In the genomic region with DNA sequence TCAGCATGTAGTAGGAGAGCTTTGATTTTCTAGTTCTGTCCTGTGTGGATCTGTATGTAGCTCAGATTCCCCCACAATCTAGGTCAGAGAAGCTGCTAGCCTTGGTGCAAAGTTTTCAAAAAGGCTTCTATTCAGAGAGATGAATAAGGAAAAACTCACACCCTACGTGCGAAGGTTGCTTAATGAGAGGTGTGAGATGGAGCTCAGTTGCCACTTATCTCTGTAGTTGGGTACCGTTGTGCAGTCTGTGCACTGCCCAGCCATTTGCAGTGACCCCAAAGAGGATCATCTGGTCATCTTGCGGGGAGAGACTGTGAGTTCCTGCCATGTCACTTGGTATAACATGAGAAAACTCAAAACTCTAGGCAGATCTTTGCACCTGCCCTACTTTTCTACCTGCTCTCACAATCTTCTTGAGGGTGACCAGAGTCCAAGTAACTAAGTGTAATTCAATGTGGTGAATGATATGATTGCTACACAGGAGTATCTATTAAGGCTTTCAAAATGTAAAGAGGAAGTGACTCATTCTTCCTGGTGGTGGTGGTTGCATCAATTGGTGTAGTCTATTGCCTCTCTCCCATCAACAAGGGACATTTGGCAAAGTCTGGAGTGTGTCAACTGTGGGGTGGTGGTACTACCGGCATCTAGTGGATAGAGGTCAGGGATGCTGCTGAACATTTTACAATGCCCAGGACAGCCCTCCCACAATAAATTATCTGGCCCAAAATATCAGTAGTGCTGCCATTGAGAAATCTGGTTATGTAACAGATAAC, we compare ENCODE assay signal across 8 cellular contexts.
A peak's percentile ranks its signal among the peaks of the same experiment; 100 is the strongest.
DNase-seq lines count a peak whose midpoint lies in the region; ATAC-seq and TF ChIP-seq lines count a peak whose summit lies in the region.

No MANE protein-coding gene starts in this region.

- peaks cover 10% of the 10 kb centered on the region for H3K27me3 Mint-ChIP-seq in stimulated activated memory B cell treated with anti-CD40 and anti-IgM and Interleukin-4, amounts not matched to agents 10 μg/mL and 1 μg/mL and 100 μg/mL, for 72 hours

- H3K4me3 ChIP-seq in WI38 (ENCODE audit: low read depth, low read length) (no peak overlapping the region), H7 (ENCODE audit: insufficient read depth, low read depth, low read length) (no peak overlapping the region)

- ATAC-seq in HG03520 (IDR thresholded peaks at IDR 0.05; ENCODE audit: unreplicated experiment): peak; percentile 65
- peak; percentile 91 for ATAC-seq in stimulated activated effector memory CD8-positive, alpha-beta T cell treated with anti-CD3 and anti-CD28 coated beads, Interleukin-12 subunit alpha, Interleukin-12 subunit beta, amount 100 ng/mL, for 72 hours
- no peak for ATAC-seq in stimulated activated memory B cell treated with anti-CD40 and anti-IgM and Interleukin-4, amounts not matched to agents 10 μg/mL and 1 μg/mL and 100 μg/mL, for 72 hours

- DNase-seq in NCI-H1436 treated with DMSO at 0.1 percent for 48 hours (lab: John Stamatoyannopoulos, UW) (peak; percentile 13), NCI-H1436 (lab: John Stamatoyannopoulos, UW) (no peak), fibroblast of peridontal ligament (ENCODE audit: extremely low read depth) (peak; percentile 76), H7 (no peak)
- DNase-seq in stimulated activated effector memory CD8-positive, alpha-beta T cell treated with anti-CD3 and anti-CD28 coated beads, Interleukin-12 subunit alpha, Interleukin-12 subunit beta, amount 100 ng/mL, for 72 hours (ENCODE audit: low spot score in 2 of 2): no peak

- no peak overlapping the region for H3K4me3 Mint-ChIP-seq in stimulated activated effector memory CD8-positive, alpha-beta T cell treated with anti-CD3 and anti-CD28 coated beads, Interleukin-12 subunit alpha, Interleukin-12 subunit beta, amount 100 ng/mL, for 72 hours
- no peak overlapping the region for H3K4me3 Mint-ChIP-seq in stimulated activated memory B cell treated with anti-CD40 and anti-IgM and Interleukin-4, amounts not matched to agents 10 μg/mL and 1 μg/mL and 100 μg/mL, for 72 hours

- no peaks in the 10 kb centered on the region for H3K36me3 ChIP-seq in H7 (replicated peaks; ENCODE audit: control insufficient read depth, insufficient read depth, low read length)

- H3K4me1 Mint-ChIP-seq in stimulated activated effector memory CD8-positive, alpha-beta T cell treated with anti-CD3 and anti-CD28 coated beads, Interleukin-12 subunit alpha, Interleukin-12 subunit beta, amount 100 ng/mL, for 72 hours: peaks cover 68% of the 10 kb centered on the region
- no peaks in the 10 kb centered on the region for H3K4me1 Mint-ChIP-seq in stimulated activated memory B cell treated with anti-CD40 and anti-IgM and Interleukin-4, amounts not matched to agents 10 μg/mL and 1 μg/mL and 100 μg/mL, for 72 hours

- peak overlapping the region; percentile 51 for H3K27ac Mint-ChIP-seq in stimulated activated effector memory CD8-positive, alpha-beta T cell treated with anti-CD3 and anti-CD28 coated beads, Interleukin-12 subunit alpha, Interleukin-12 subunit beta, amount 100 ng/mL, for 72 hours
- no peak overlapping the region for H3K27ac Mint-ChIP-seq in stimulated activated memory B cell treated with anti-CD40 and anti-IgM and Interleukin-4, amounts not matched to agents 10 μg/mL and 1 μg/mL and 100 μg/mL, for 72 hours

- H3K9me3 Mint-ChIP-seq in stimulated activated effector memory CD8-positive, alpha-beta T cell treated with anti-CD3 and anti-CD28 coated beads, Interleukin-12 subunit alpha, Interleukin-12 subunit beta, amount 100 ng/mL, for 72 hours: no peaks in the 10 kb centered on the region
- H3K9me3 Mint-ChIP-seq in stimulated activated memory B cell treated with anti-CD40 and anti-IgM and Interleukin-4, amounts not matched to agents 10 μg/mL and 1 μg/mL and 100 μg/mL, for 72 hours: no peaks in the 10 kb centered on the region

- no peaks in the 10 kb centered on the region for H3K27me3 ChIP-seq in H7 (ENCODE audit: control insufficient read depth, insufficient read depth, low read length)

- TF ChIP-seq CTCF in WI38 (IDR thresholded peaks at IDR 0.05; ENCODE audit: low read depth, low read length): 0 out of 2 replicates have a peak, but pooled peaks have one; percentile 32

- H3K36me3 Mint-ChIP-seq in stimulated activated effector memory CD8-positive, alpha-beta T cell treated with anti-CD3 and anti-CD28 coated beads, Interleukin-12 subunit alpha, Interleukin-12 subunit beta, amount 100 ng/mL, for 72 hours: no peaks in the 10 kb centered on the region
- H3K36me3 Mint-ChIP-seq in stimulated activated memory B cell treated with anti-CD40 and anti-IgM and Interleukin-4, amounts not matched to agents 10 μg/mL and 1 μg/mL and 100 μg/mL, for 72 hours: no peaks in the 10 kb centered on the region

Comparison
In these comparisons a context has a peak if more than half of its experiments do, and no peak if none do; other contexts are left out.
1. DNase-seq: peak in NCI-H1436 treated with DMSO at 0.1 percent for 48 hours (single experiment) and fibroblast of peridontal ligament (single experiment); none in NCI-H1436 (single experiment), stimulated activated effector memory CD8-positive, alpha-beta T cell treated with anti-CD3 and anti-CD28 coated beads, Interleukin-12 subunit alpha, Interleukin-12 subunit beta, amount 100 ng/mL, for 72 hours (0 of 2) and H7 (single experiment).